Comparison of ENCODE assay signal across 31 cellular contexts in the genomic region with DNA sequence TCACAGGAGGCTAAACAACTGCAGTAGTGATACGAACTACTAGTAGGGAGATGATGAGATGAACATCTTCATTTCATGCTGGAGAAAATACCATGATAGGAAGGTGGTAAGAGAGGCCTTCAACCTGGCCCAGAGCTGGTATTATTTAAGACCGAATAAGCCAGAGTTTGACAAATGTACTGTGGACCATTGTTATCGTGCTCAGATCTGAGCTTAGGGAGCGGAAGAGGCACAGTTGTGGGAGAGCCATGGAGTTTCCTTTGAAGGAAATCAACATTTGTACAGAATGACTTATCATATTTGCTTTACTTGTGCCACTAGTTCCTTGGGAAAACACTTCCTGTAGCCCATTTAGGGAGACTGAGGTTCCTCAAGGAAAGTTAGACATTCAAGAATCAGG.
"Had no signal": no experiment of that assay in that cellular context is flagged by ENCODE, and none has a peak within 500 bp of the region (broad histone marks: within the 10 kb centered on the region; RNA-seq: fewer than 3 reads in every experiment).

No MANE protein-coding gene starts in this region.

- ATAC-seq: activated CD8-positive, alpha-beta memory T cell treated with anti-CD3 and anti-CD28 coated beads, Interleukin-2, amount 10 ng/mL, durations not matched to agents 7 days and 5 days; activated naive CD8-positive, alpha-beta T cell treated with anti-CD3 and anti-CD28 coated beads, Interleukin-2, amount 50 U/mL, for 24 hours had no signal

- H3K36me3 ChIP-seq: WERI-Rb-1 had no signal

- DNase-seq: activated CD4-positive, alpha-beta memory T cell treated with anti-CD3 and anti-CD28 coated beads, Interleukin-2, amount 10 ng/mL, durations not matched to agents 7 days and 5 days; activated CD4-positive, CD25-positive, alpha-beta regulatory T cell; activated CD8-positive, alpha-beta memory T cell treated with anti-CD3 and anti-CD28 coated beads for 24 hours; activated CD8-positive, alpha-beta memory T cell treated with anti-CD3 and anti-CD28 coated beads, Interleukin-2, amount 10 ng/mL, durations not matched to agents 7 days and 5 days; activated CD8-positive, alpha-beta memory T cell treated with anti-CD3 and anti-CD28 coated beads, Interleukin-2, amount 50 U/mL, for 48 hours; activated effector memory CD4-positive, alpha-beta T cell treated with Interleukin-2 at 50 U/mL for 16 hours; activated naive CD4-positive, alpha-beta T cell treated with anti-CD3 and anti-CD28 coated beads, Interleukin-2, amount 10 ng/mL, durations not matched to agents 7 days and 5 days; activated naive CD8-positive, alpha-beta T cell treated with anti-CD3 and anti-CD28 coated beads, Interleukin-2, amount 50 U/mL, for 24 hours; activated T-cell treated with anti-CD3 and anti-CD28 coated beads, Interleukin-2, amount 50 U/mL, for 48 hours; anterior cingulate cortex; caudate nucleus; cerebellar nuclear complex; Karpas-422; NCI-H1092 treated with DMSO at 0.1 percent for 48 hours; NCI-H1417; NCI-H146; NCI-H187; NCI-H2029 treated with DMSO at 0.1 percent for 48 hours; NCI-H2107; NCI-H2171; NCI-H510A; NCI-H526; NCI-H82; OCI-M1; Right ventricle myocardium superior; SW 1271; T-helper 1 cell; T-helper 2 cell; T-helper 9 cell; WERI-Rb-1 had no signal

- FAIRE-seq: bronchial epithelial cell had no signal

- H3K27ac ChIP-seq: WERI-Rb-1 had no signal
